Comparison of ENCODE assay signal across 7 cellular contexts in genomic region chr6:43013020-43013842, GRCh38. TPM values are rescaled to one million over a fixed set of nuclear protein-coding genes. Genes with fewer than 3 reads are reported as not detected.
DNase-seq lines count a peak whose midpoint lies in the region; ATAC-seq and TF ChIP-seq lines count a peak whose summit lies in the region.

No MANE protein-coding gene starts in this region.

- no peaks in the 10 kb centered on the region for H3K9me3 Mint-ChIP-seq in naive thymus-derived CD8-positive, alpha-beta T cell

- DNase-seq in HFF-Myc (ENCODE audit: extremely low read depth, low read depth) = no peak
- peak; percentile 67 for DNase-seq in RKO (ENCODE audit: low spot score)
- no peak for DNase-seq in naive thymus-derived CD8-positive, alpha-beta T cell
- no peak for DNase-seq in pons (ENCODE audit: low spot score)

- no peaks in the 10 kb centered on the region for H3K9me3 ChIP-seq in endocrine pancreas (ENCODE audit: control insufficient read depth, low read length)

- no peak for ATAC-seq in naive thymus-derived CD8-positive, alpha-beta T cell
- ATAC-seq in HG02884 (IDR thresholded peaks at IDR 0.05; ENCODE audit: unreplicated experiment) = no peak

- no peaks in the 10 kb centered on the region for H3K27me3 Mint-ChIP-seq in naive thymus-derived CD8-positive, alpha-beta T cell

- no peak for TF ChIP-seq CTCF in HFF-Myc (IDR thresholded peaks at IDR 0.05; ENCODE audit: low read depth, low read length, missing control alignments)

- POLR2A ChIA-PET in naive thymus-derived CD8-positive, alpha-beta T cell (lab: Charles Lee) = interaction anchor here (0.5 to 7.8 kb wide), 21 partner anchors 9 to 1226 kb away, joined by 3 to 109 read pairs (median 4); partner anchors contain the start of genes ABCC10, CNPY3, CUL7 and KLC4

- H3K36me3 Mint-ChIP-seq in naive thymus-derived CD8-positive, alpha-beta T cell = peaks cover 0 to 58% (median 2%) of the 10 kb centered on the region in 3 donors

- no peaks in the 10 kb centered on the region for H3K36me3 ChIP-seq in endocrine pancreas (ENCODE audit: control insufficient read depth, insufficient read depth, low read length)

- H3K27me3 ChIP-seq in endocrine pancreas (ENCODE audit: control insufficient read depth, insufficient read depth, low read length) = no peaks in the 10 kb centered on the region

- H3K4me3 ChIP-seq in GM08714 (ENCODE audit: low read length) (peak overlapping the region; percentile 79), HFF-Myc (replicated peaks; ENCODE audit: low read depth, low read length) (peak overlapping the region; percentile 91), endocrine pancreas (ENCODE audit: control insufficient read depth, insufficient read depth, low read length) (no peak overlapping the region)

- peak overlapping the region; percentile 71 for H3K9ac ChIP-seq in endocrine pancreas (ENCODE audit: control insufficient read depth, insufficient read depth, low read length)

- no peaks in the 10 kb centered on the region for H3K4me1 ChIP-seq in endocrine pancreas (ENCODE audit: control insufficient read depth, insufficient read depth, low read length)

- peaks cover 49 to 80% (median 66%) of the 10 kb centered on the region in 4 donors for H3K4me1 Mint-ChIP-seq in naive thymus-derived CD8-positive, alpha-beta T cell

- peak overlapping the region; percentile 82 to 98 (median 95) for H3K27ac Mint-ChIP-seq in naive thymus-derived CD8-positive, alpha-beta T cell

- H3K4me3 Mint-ChIP-seq in naive thymus-derived CD8-positive, alpha-beta T cell = peak overlapping the region; percentile 89 to 97 (median 94)

RNA-seq across cellular contexts. Expression of gene MEA1, which starts 0.5 kb away (rescaled TPM):
- 10 to 100 TPM; 33.9 to 38.4 TPM for total RNA-seq in naive thymus-derived CD8-positive, alpha-beta T cell
- 10 to 100 TPM; 73.4 to 90.9 (median 77.5) TPM for polyA plus RNA-seq in naive thymus-derived CD8-positive, alpha-beta T cell

RNA-seq across cellular contexts. Expression of gene KLHDC3, which starts 0.8 kb away (rescaled TPM):
- total RNA-seq in naive thymus-derived CD8-positive, alpha-beta T cell = 10 to 100 TPM; 71.6 to 77.3 TPM
- 100 to 1,000 TPM; 107 to 136 (median 117) TPM for polyA plus RNA-seq in naive thymus-derived CD8-positive, alpha-beta T cell

RNA-seq across cellular contexts. Expression of gene RRP36, which starts 8.2 kb away (rescaled TPM):
- total RNA-seq in naive thymus-derived CD8-positive, alpha-beta T cell = 10 to 100 TPM; 53.9 to 55.5 TPM
- 10 to 100 TPM; 52.7 to 74.5 (median 57.8) TPM for polyA plus RNA-seq in naive thymus-derived CD8-positive, alpha-beta T cell

RNA-seq across cellular contexts. Expression of gene PPP2R5D, which starts 28.9 kb away (rescaled TPM):
- 10 to 100 TPM; 27.0 to 32.4 TPM for total RNA-seq in naive thymus-derived CD8-positive, alpha-beta T cell
- 10 to 100 TPM; 11.6 to 29.8 (median 17.6) TPM for polyA plus RNA-seq in naive thymus-derived CD8-positive, alpha-beta T cell

RNA-seq across cellular contexts. Expression of gene PEX6, which starts 34.2 kb away (rescaled TPM):
- total RNA-seq in naive thymus-derived CD8-positive, alpha-beta T cell = 10 to 100 TPM; 34.5 to 38.3 TPM
- polyA plus RNA-seq in naive thymus-derived CD8-positive, alpha-beta T cell = 10 to 100 TPM; 17.6 to 30.8 (median 23.6) TPM
